In genomic region chr12:120119395-120119973, GRCh38 we compare ENCODE assay signal across 8 cellular contexts. TPM values are rescaled to one million over a fixed set of nuclear protein-coding genes. Genes with fewer than 3 reads are reported as not detected.
DNase-seq lines count a peak whose midpoint lies in the region; ATAC-seq and TF ChIP-seq lines count a peak whose summit lies in the region.

No MANE protein-coding gene starts in this region.

- H3K27me3 ChIP-seq in mesenchymal stem cell (ENCODE audit: control insufficient read depth in 1 of 2, insufficient read depth in 1 of 2, low read length in 2 of 2) = no peaks in the 10 kb centered on the region

- H2BK120ac ChIP-seq in mesenchymal stem cell (ENCODE audit: low read depth, low read length) = no peak overlapping the region

- POLR2A ChIA-PET in WTC11 (lab: Charles Lee) = interaction anchor here (0.7 kb wide), 1 partner anchor 13 kb away, joined by 7 read pairs; no protein-coding TSS in a partner anchor

- H4K8ac ChIP-seq in mesenchymal stem cell (ENCODE audit: low read length) = no peak overlapping the region

- no peak overlapping the region for H2BK5ac ChIP-seq in mesenchymal stem cell (ENCODE audit: low read depth, low read length, poor library complexity, severe bottlenecking)

- no peak overlapping the region for H3K4me3 Mint-ChIP-seq in WTC11

- no peak overlapping the region for H3K23ac ChIP-seq in mesenchymal stem cell (ENCODE audit: low read length in 2 of 2)

- no peak overlapping the region for H3K4ac ChIP-seq in mesenchymal stem cell (ENCODE audit: low read depth in 1 of 2, low read length in 2 of 2)

- no peak overlapping the region for H4K91ac ChIP-seq in mesenchymal stem cell (ENCODE audit: low read length)

- peaks cover 16% of the 10 kb centered on the region for H3K4me1 ChIP-seq in mesenchymal stem cell (ENCODE audit: control insufficient read depth, insufficient read depth, low read depth, low read length)

- H2BK12ac ChIP-seq in mesenchymal stem cell (ENCODE audit: low read length in 2 of 2) = no peak overlapping the region

- CTCF ChIA-PET in WTC11 (lab: Charles Lee) = interaction anchor here (0.7 to 5.4 kb wide), 4 partner anchors 8 to 131 kb away, joined by 3 to 48 read pairs (median 4); partner anchors contain the start of gene BICDL1

- peak overlapping the region in 1 of 2 experiments; percentile 6 for H3K4me3 ChIP-seq in mesenchymal stem cell (ENCODE audit: insufficient read depth in 1 of 2, low read depth in 1 of 2, low read length in 2 of 2)

- no peaks in the 10 kb centered on the region for H3K9me3 Mint-ChIP-seq in WTC11

- H3K9me3 ChIP-seq in mesenchymal stem cell (ENCODE audit: control insufficient read depth, low read length) = no peaks in the 10 kb centered on the region

- peaks cover 0 to 2% of the 10 kb centered on the region in 2 experiments for H3K36me3 ChIP-seq in mesenchymal stem cell (ENCODE audit: control insufficient read depth in 1 of 2, insufficient read depth in 2 of 2, low read depth in 1 of 2, low read length in 2 of 2)

- H3K79me1 ChIP-seq in mesenchymal stem cell (replicated peaks; ENCODE audit: low read length, poor library complexity, severe bottlenecking) = no peaks in the 10 kb centered on the region

- no peak overlapping the region for H2AK5ac ChIP-seq in mesenchymal stem cell (ENCODE audit: low read length, severe bottlenecking)

- peaks cover under 1% of the 10 kb centered on the region for H3K36me3 Mint-ChIP-seq in WTC11

- H3K14ac ChIP-seq in mesenchymal stem cell (ENCODE audit: low read length in 2 of 2) = no peak overlapping the region

- H2AFZ ChIP-seq in mesenchymal stem cell (ENCODE audit: low read depth, low read length) = no peak overlapping the region

- H3K18ac ChIP-seq in mesenchymal stem cell (ENCODE audit: low read depth in 1 of 2, low read length in 2 of 2) = no peak overlapping the region

- no peak for TF ChIP-seq POLR2A in erythroblast (IDR thresholded peaks at IDR 0.05; ENCODE audit: low read length)

- peak; percentile 69 for DNase-seq in EL
- DNase-seq in WTC11 (ENCODE audit: low spot score) = no peak
- DNase-seq in mesenchymal stem cell = peak; percentile 89
- no peak for DNase-seq in RPMI8226
- DNase-seq in erythroblast (lab: John Stamatoyannopoulos, UW) = no peak
- no peak for DNase-seq in NCI-H2171 (lab: John Stamatoyannopoulos, UW)
- no peak for DNase-seq in activated CD8-positive, alpha-beta memory T cell treated with anti-CD3 and anti-CD28 coated beads for 24 hours

- 56% methylated on average over 1 of the region's 1 CpG for WGBS in mesenchymal stem cell

- no peak overlapping the region for H2BK15ac ChIP-seq in mesenchymal stem cell (ENCODE audit: low read depth, poor library complexity, severe bottlenecking)

- peak; percentile 18 for ATAC-seq in HG02642 (IDR thresholded peaks at IDR 0.05; ENCODE audit: poor library complexity, unreplicated experiment)
- ATAC-seq in WTC11 = no peak

- peak overlapping the region; percentile 58 for H3K27ac Mint-ChIP-seq in WTC11

- peaks cover 31% of the 10 kb centered on the region for H3K4me1 Mint-ChIP-seq in WTC11

- H3K27me3 Mint-ChIP-seq in WTC11 (ENCODE audit: low read depth) = no peaks in the 10 kb centered on the region; the same call in 1 of the 2 replicates

- peak overlapping the region; percentile 92 for H3K9ac ChIP-seq in mesenchymal stem cell (ENCODE audit: low read length)

- H3K27ac ChIP-seq in mesenchymal stem cell (ENCODE audit: low read length, poor library complexity, severe bottlenecking) = peak overlapping the region; percentile 55

- no peak for TF ChIP-seq CTCF in WTC11 (IDR thresholded peaks at IDR 0.05)

- H3K4me2 ChIP-seq in mesenchymal stem cell (ENCODE audit: low read length, poor library complexity, severe bottlenecking) = no peak overlapping the region

TF ChIP-seq in WTC11, 78 proteins besides CTCF, POLR2A, EP300 and RAD21:
- no peak for TF ChIP-seq ZNF138 (CRISPR knock-in tag; conservative IDR thresholded peaks at IDR 0.05)
- no peak for TF ChIP-seq ZNF512 (CRISPR knock-in tag; IDR thresholded peaks at IDR 0.05; ENCODE audit: borderline replicate concordance)
- TF ChIP-seq JUN (CRISPR knock-in tag; IDR thresholded peaks at IDR 0.05) = no peak
- no peak for TF ChIP-seq PRRX2 (CRISPR knock-in tag; IDR thresholded peaks at IDR 0.05)
- TF ChIP-seq MAX (CRISPR knock-in tag; IDR thresholded peaks at IDR 0.05) = no peak
- TF ChIP-seq ZNF396 (CRISPR knock-in tag; IDR thresholded peaks at IDR 0.05; ENCODE audit: borderline replicate concordance) = no peak

RNA-seq across cellular contexts. Expression of gene RAB35, which starts 2.9 kb away (rescaled TPM):
- 44.2 to 47.6 TPM (median 44.5 TPM) in 3 replicates for total RNA-seq in WTC11 (2021)
- 43.5 TPM for polyA plus RNA-seq in mesenchymal stem cell (2013, experiment 1 of 2)
- 42.8 TPM for polyA plus RNA-seq in mesenchymal stem cell (2013, experiment 2 of 2)

Comparison
In these comparisons a context has a peak if more than half of its experiments do, and no peak if none do; other contexts are left out.
1. DNase-seq: peak in EL (single experiment) and mesenchymal stem cell (single experiment); none in WTC11 (single experiment), RPMI8226 (single experiment), erythroblast (0 of 2), NCI-H2171 (single experiment) and activated CD8-positive, alpha-beta memory T cell treated with anti-CD3 and anti-CD28 coated beads for 24 hours (single experiment).